17 cellular contexts compared by ENCODE assay signal in genomic region chr2:171430516-171431410, GRCh38. TPM values are rescaled to one million over a fixed set of nuclear protein-coding genes. Genes with fewer than 3 reads are reported as not detected.
DNase-seq lines count a peak whose midpoint lies in the region; ATAC-seq and TF ChIP-seq lines count a peak whose summit lies in the region.
"Had no signal": no experiment of that assay in that cellular context is flagged by ENCODE, and none has a peak within 500 bp of the region (broad histone marks: within the 10 kb centered on the region; RNA-seq: fewer than 3 reads in every experiment).

No MANE protein-coding gene starts in this region.

- peak overlapping the region; percentile 36 for H3K27ac Mint-ChIP-seq in nephron progenitor cell
- H3K27ac Mint-ChIP-seq: activated CD4-positive, alpha-beta T cell treated with anti-CD3 and anti-CD28 coated beads for 36 hours; activated naive CD4-positive, alpha-beta T cell treated with anti-CD3 and anti-CD28 coated beads, Interleukin-2, amount 10 ng/mL, durations not matched to agents 7 days and 5 days; HFFc6 had no signal

- TF ChIP-seq POLR2A in NB4 (IDR thresholded peaks at IDR 0.05; ENCODE audit: extremely low read depth, insufficient read length), result no peak

- H3K27me3 Mint-ChIP-seq in nephron progenitor cell (ENCODE audit: low read depth, poor library complexity), result peaks cover 3% of the 10 kb centered on the region
- H3K27me3 Mint-ChIP-seq: activated CD4-positive, alpha-beta T cell treated with anti-CD3 and anti-CD28 coated beads for 36 hours; activated naive CD4-positive, alpha-beta T cell treated with anti-CD3 and anti-CD28 coated beads, Interleukin-2, amount 10 ng/mL, durations not matched to agents 7 days and 5 days had no signal

- peak; percentile 21 for DNase-seq in DND-41
- DNase-seq in NB4 (ENCODE audit: low read depth), result peak; percentile 39
- peak; percentile 42 for DNase-seq in epithelial cell of esophagus (ENCODE audit: low read depth)
- no peak for DNase-seq in nephron progenitor cell
- DNase-seq in nucleus accumbens (lab: John Stamatoyannopoulos, UW), result no peak
- no peak for DNase-seq in posterior vena cava (ENCODE audit: low spot score)
- DNase-seq: activated CD4-positive, alpha-beta T cell treated with anti-CD3 and anti-CD28 coated beads for 36 hours; activated naive CD4-positive, alpha-beta T cell treated with anti-CD3 and anti-CD28 coated beads, Interleukin-2, amount 10 ng/mL, durations not matched to agents 7 days and 5 days; heart right ventricle; HFFc6; NCI-H1105; ovary; thyroid gland had no signal

- peaks cover 20% of the 10 kb centered on the region for H3K36me3 ChIP-seq in DND-41 (ENCODE audit: insufficient read depth, low read length)
- H3K36me3 ChIP-seq: ovary, thyroid gland had no signal

- H3K9me3 Mint-ChIP-seq in nephron progenitor cell, result peaks cover 7% of the 10 kb centered on the region

- peaks cover 29% of the 10 kb centered on the region for H3K36me3 Mint-ChIP-seq in nephron progenitor cell (ENCODE audit: low read depth)

- peaks cover 19% of the 10 kb centered on the region for H3K9me3 ChIP-seq in DND-41 (ENCODE audit: insufficient read depth, low read length, severe bottlenecking)
- H3K9me3 ChIP-seq: ovary, thyroid gland had no signal

- 0 out of 4 replicates have a peak overlapping the region, but pooled peaks of 1 of the 2 experiments have one; percentile 9 for H3K4me3 ChIP-seq in DND-41 (ENCODE audit: low read depth in 1 of 2, low read length in 2 of 2)
- H3K4me3 ChIP-seq in NB4 (ENCODE audit: low read depth, low read length), result no peak overlapping the region
- no peak overlapping the region for H3K4me3 ChIP-seq in epithelial cell of esophagus (ENCODE audit: low read length)
- H3K4me3 ChIP-seq: coronary artery, heart right ventricle, ovary, thyroid gland had no signal

- no peak overlapping the region for H2AFZ ChIP-seq in DND-41 (ENCODE audit: low read depth, low read length)

- no peak overlapping the region for H3K27ac ChIP-seq in DND-41 (ENCODE audit: low read length)
- H3K27ac ChIP-seq: coronary artery, heart right ventricle, ovary, thyroid gland had no signal

- intact Hi-C loops in posterior vena cava (cut with DNase I), result loop anchor here in 1 of 2 donors (10.0 kb wide), 1 partner anchor 456 kb away; no protein-coding TSS in a partner anchor

- H3K27me3 ChIP-seq in DND-41 (ENCODE audit: insufficient read depth, low read length, poor library complexity), result no peaks in the 10 kb centered on the region
- H3K27me3 ChIP-seq: heart right ventricle, ovary, thyroid gland had no signal

- TF ChIP-seq CTCF in DND-41 (IDR thresholded peaks at IDR 0.05; ENCODE audit: borderline replicate concordance, extremely low read depth, low read length, poor library complexity, severe bottlenecking) (no peak), NB4 (IDR thresholded peaks at IDR 0.05; ENCODE audit: low read depth, low read length) (no peak), epithelial cell of esophagus (IDR thresholded peaks at IDR 0.05; ENCODE audit: insufficient read depth, low read depth, low read length, missing control alignments) (no peak), nephron progenitor cell (IDR thresholded peaks at IDR 0.05) (no peak)

- no peak overlapping the region for H3K9ac ChIP-seq in DND-41 (ENCODE audit: low read depth, low read length)

- H3K4me1 ChIP-seq in DND-41 (ENCODE audit: insufficient read depth, low read length), result peaks cover 32% of the 10 kb centered on the region

- peaks cover 52% of the 10 kb centered on the region for H3K4me1 Mint-ChIP-seq in nephron progenitor cell

- peak overlapping the region; percentile 9 for H3K4me3 Mint-ChIP-seq in nephron progenitor cell
- H3K4me3 Mint-ChIP-seq: activated CD4-positive, alpha-beta T cell treated with anti-CD3 and anti-CD28 coated beads for 36 hours; activated naive CD4-positive, alpha-beta T cell treated with anti-CD3 and anti-CD28 coated beads, Interleukin-2, amount 10 ng/mL, durations not matched to agents 7 days and 5 days; HFFc6 had no signal

- H3K79me2 ChIP-seq in DND-41 (ENCODE audit: insufficient read depth, low read length), result peaks cover 64% of the 10 kb centered on the region

- ATAC-seq in DND-41 (ENCODE audit: insufficient read depth, low read depth), result no peak
- ATAC-seq in HG02970 (IDR thresholded peaks at IDR 0.05; ENCODE audit: low FRiP score, unreplicated experiment), result no peak
- ATAC-seq in GM19467 (IDR thresholded peaks at IDR 0.05; ENCODE audit: unreplicated experiment), result no peak
- ATAC-seq: activated CD4-positive, alpha-beta T cell treated with anti-CD3 and anti-CD28 coated beads for 36 hours; heart right ventricle; left colon had no signal

- H4K20me1 ChIP-seq in DND-41 (ENCODE audit: insufficient read depth, low read length), result no peaks in the 10 kb centered on the region

- H3K4me2 ChIP-seq in DND-41 (ENCODE audit: insufficient read depth, low read length), result no peak overlapping the region

RNA-seq across cellular contexts. Expression of gene METTL8, which starts 3.0 kb away (rescaled TPM):
- total RNA-seq in posterior vena cava, result 10 to 100 TPM; 19.8 to 27.2 TPM

RNA-seq across cellular contexts. Expression of gene DCAF17, which starts 3.3 kb away (rescaled TPM):
- 10 to 100 TPM; 19.2 TPM for total RNA-seq in posterior vena cava

Comparison
In these comparisons a context has a peak if more than half of its experiments do, and no peak if none do; other contexts are left out.
1. DNase-seq: peak in DND-41 (single experiment), NB4 (single experiment) and epithelial cell of esophagus (single experiment); none in nephron progenitor cell (single experiment), nucleus accumbens (0 of 56) and posterior vena cava (single experiment).